In genomic region chr5:32272746-32273145, GRCh38 we compare ENCODE assay signal across 18 cellular contexts.
"Had no signal": no experiment of that assay in that cellular context is flagged by ENCODE, and none has a peak within 500 bp of the region (broad histone marks: within the 10 kb centered on the region; RNA-seq: fewer than 3 reads in every experiment).

No MANE protein-coding gene starts in this region.

- H3K4me3 ChIP-seq: adrenal gland, esophagus muscularis mucosa, lower lobe of right lung, psoas muscle, spleen had no signal

- H3K4me3 Mint-ChIP-seq: activated CD4-positive, alpha-beta T cell treated with anti-CD3 and anti-CD28 coated beads for 36 hours; activated T-helper 17 cell treated with anti-CD3 and anti-CD28 coated beads, Interleukin-2, amount 50 U/mL, for 72 hours; dendritic cell treated with granulocyte-macrophage colony-stimulating factor and Interleukin-4, amounts not matched to agents 40 ng/mL and 50 ng/mL, for 4 days; naive thymus-derived CD8-positive, alpha-beta T cell had no signal

- H3K27ac Mint-ChIP-seq: activated CD4-positive, alpha-beta T cell treated with anti-CD3 and anti-CD28 coated beads for 36 hours; activated T-helper 17 cell treated with anti-CD3 and anti-CD28 coated beads, Interleukin-2, amount 50 U/mL, for 72 hours; dendritic cell treated with granulocyte-macrophage colony-stimulating factor and Interleukin-4, amounts not matched to agents 40 ng/mL and 50 ng/mL, for 4 days had no signal

- H3K27me3 Mint-ChIP-seq: activated CD4-positive, alpha-beta T cell treated with anti-CD3 and anti-CD28 coated beads for 36 hours; activated T-helper 17 cell treated with anti-CD3 and anti-CD28 coated beads, Interleukin-2, amount 50 U/mL, for 72 hours; dendritic cell treated with granulocyte-macrophage colony-stimulating factor and Interleukin-4, amounts not matched to agents 40 ng/mL and 50 ng/mL, for 4 days; naive thymus-derived CD8-positive, alpha-beta T cell had no signal

- H3K27ac ChIP-seq: adrenal gland, esophagus muscularis mucosa, lower lobe of right lung, psoas muscle, spleen had no signal

- H3K9me3 ChIP-seq: adrenal gland, esophagus muscularis mucosa, lower lobe of right lung, psoas muscle, spleen had no signal

- DNase-seq: activated CD4-positive, alpha-beta T cell treated with anti-CD3 and anti-CD28 coated beads for 36 hours; activated naive CD4-positive, alpha-beta T cell treated with anti-CD3 and anti-CD28 coated beads, Interleukin-2, amount 50 U/mL, for 16 hours; central memory CD4-positive, alpha-beta T cell; hypothalamus; lower lobe of right lung; midbrain; naive thymus-derived CD8-positive, alpha-beta T cell; occipital lobe; psoas muscle; spleen; stimulated activated CD4-positive, alpha-beta T cell treated with anti-CD3 and anti-CD28 coated beads, Interleukin-2, amount 100 ng/mL, for 24 hours; stimulated activated naive CD4-positive, alpha-beta T cell treated with Interleukin-2 at 50 U/mL for 16 hours; T1000 had no signal

- H3K9me3 Mint-ChIP-seq: activated T-helper 17 cell treated with anti-CD3 and anti-CD28 coated beads, Interleukin-2, amount 50 U/mL, for 72 hours; dendritic cell treated with granulocyte-macrophage colony-stimulating factor and Interleukin-4, amounts not matched to agents 40 ng/mL and 50 ng/mL, for 4 days; naive thymus-derived CD8-positive, alpha-beta T cell had no signal

- ATAC-seq: activated CD4-positive, alpha-beta T cell treated with anti-CD3 and anti-CD28 coated beads for 36 hours; activated T-helper 17 cell treated with anti-CD3 and anti-CD28 coated beads, Interleukin-2, amount 50 U/mL, for 72 hours; lower lobe of right lung; naive thymus-derived CD8-positive, alpha-beta T cell; psoas muscle; sciatic nerve had no signal

- H3K27me3 ChIP-seq: adrenal gland, esophagus muscularis mucosa, spleen had no signal
